7 cellular contexts compared by ENCODE assay signal in genomic region chr19:48871471-48872181, GRCh38. TPM values are rescaled to one million over a fixed set of nuclear protein-coding genes. Genes with fewer than 3 reads are reported as not detected.
A peak's percentile ranks its signal among the peaks of the same experiment; 100 is the strongest.
DNase-seq lines count a peak whose midpoint lies in the region; ATAC-seq and TF ChIP-seq lines count a peak whose summit lies in the region.
"Not testable (repeated sequence)": the region's sequence is repeated elsewhere in the genome, so short reads cannot be mapped to it uniquely, and the experiment has no call there.
"Had no signal": no experiment of that assay in that cellular context is flagged by ENCODE, and none has a peak within 500 bp of the region (broad histone marks: within the 10 kb centered on the region; RNA-seq: fewer than 3 reads in every experiment).

No MANE protein-coding gene starts in this region.

- CTCF ChIA-PET in HEK293 (lab: Yijun Ruan, JAX) (interaction anchor here (1.1 to 2.0 kb wide), 2 partner anchors 29 to 84 kb away, joined by 3 to 7 read pairs; no protein-coding TSS in a partner anchor), activated B cell treated with CpG ODN at 0.5 μM for 24 hours (lab: Charles Lee) (interaction anchor here (0.8 to 1.1 kb wide), 3 partner anchors 29 to 99 kb away, joined by 3 to 4 read pairs (median 4); no protein-coding TSS in a partner anchor)

- intact Hi-C loops in activated B cell treated with CpG ODN at 0.5 μM for 24 hours (cut with micrococcal nuclease) = loop anchor here (1.0 to 10.0 kb wide), 5 partner anchors 13 to 895 kb away; partner anchors contain the start of genes ALDH16A1, AP2A1, PIH1D1 and RPS11
- intact Hi-C loops in breast epithelium (cut with DNase I; ENCODE audit: low total_unique reads) = not testable (repeated sequence)

- DNase-seq in activated B cell treated with CpG ODN at 0.5 μM for 24 hours; breast epithelium (ENCODE audit: low spot score in 2 of 2); hepatocyte (ENCODE audit: low spot score); osteoblast (ENCODE audit: insufficient read length, low spot score, missing footprints); tibial nerve (ENCODE audit: low spot score in 2 of 2): not testable (repeated sequence)

- H3K27ac ChIP-seq in HEK293 (ENCODE audit: extremely low read depth, low read depth, low read length) (peak overlapping the region; percentile 33; the same call in 1 of the 2 replicates), breast epithelium (peak overlapping the region; percentile 98 to 100), hepatocyte (peak overlapping the region; percentile 65), osteoblast (ENCODE audit: low read depth, low read length) (peak overlapping the region; percentile 99), tibial nerve (peak overlapping the region; percentile 99 to 100 (median 100))

- H2AFZ ChIP-seq in hepatocyte = not testable (repeated sequence)
- H2AFZ ChIP-seq in osteoblast (ENCODE audit: low read length) = peak overlapping the region; percentile 69

- peaks cover 0 to 29% of the 10 kb centered on the region in 2 experiments; a peak in 2 of 3 replicates for H3K36me3 ChIP-seq in HEK293 (ENCODE audit: control insufficient read depth in 2 of 2, insufficient read depth in 1 of 2, low read length in 2 of 2)
- H3K36me3 ChIP-seq in breast epithelium; hepatocyte (replicated peaks; ENCODE audit: insufficient read depth, low read depth): not testable (repeated sequence)
- peaks cover 31% of the 10 kb centered on the region for H3K36me3 ChIP-seq in osteoblast (ENCODE audit: insufficient read depth, low read length)
- peaks cover 0 to 36% (median 12%) of the 10 kb centered on the region in 3 donors for H3K36me3 ChIP-seq in tibial nerve

- peak overlapping the region; percentile 100 for H3K27ac Mint-ChIP-seq in activated B cell treated with CpG ODN at 0.5 μM for 24 hours

- peak overlapping the region; percentile 100 for H3K4me3 Mint-ChIP-seq in activated B cell treated with CpG ODN at 0.5 μM for 24 hours

- TF ChIP-seq EP300 in tibial nerve (IDR thresholded peaks at IDR 0.05) = not testable (repeated sequence)

- not testable (repeated sequence) for ATAC-seq in activated B cell treated with CpG ODN at 0.5 μM for 24 hours (ENCODE audit: low read depth)

- H3K27me3 Mint-ChIP-seq in activated B cell treated with CpG ODN at 0.5 μM for 24 hours = not testable (repeated sequence)

- H3K4me3 ChIP-seq in HEK293 (ENCODE audit: low read depth, low read length); hepatocyte: not testable (repeated sequence)
- peak overlapping the region; percentile 81 to 100 (median 85) for H3K4me3 ChIP-seq in breast epithelium
- H3K4me3 ChIP-seq in osteoblast (ENCODE audit: insufficient read depth, low read length) = peak overlapping the region; percentile 90
- peak overlapping the region; percentile 32 to 100 (median 84) for H3K4me3 ChIP-seq in tibial nerve

- H3K79me2 ChIP-seq in hepatocyte = peaks cover 40% of the 10 kb centered on the region
- peaks cover 51% of the 10 kb centered on the region for H3K79me2 ChIP-seq in osteoblast (ENCODE audit: insufficient read depth, low read length)

- peaks cover 44% of the 10 kb centered on the region for H3K36me3 Mint-ChIP-seq in activated B cell treated with CpG ODN at 0.5 μM for 24 hours (ENCODE audit: low read depth)

- H3K4me2 ChIP-seq in hepatocyte = peak overlapping the region; percentile 65
- H3K4me2 ChIP-seq in osteoblast (ENCODE audit: insufficient read depth, low read length) = peak overlapping the region; percentile 79

- not testable (repeated sequence) for H3K9me3 Mint-ChIP-seq in activated B cell treated with CpG ODN at 0.5 μM for 24 hours

- POLR2A ChIA-PET in HEK293 (lab: Yijun Ruan, JAX) = interaction anchor here (0.6 to 3.2 kb wide), 28 partner anchors 9 to 616 kb away, joined by 3 to 33 read pairs (median 6); partner anchors contain the start of genes BAX, BCAT2, CARD8 and DHDH
- POLR2A ChIA-PET in activated B cell treated with CpG ODN at 0.5 μM for 24 hours (lab: Charles Lee) = interaction anchor here (0.6 to 7.8 kb wide), 25 partner anchors 9 to 226 kb away, joined by 3 to 179 read pairs (median 6); partner anchors contain the start of genes BAX, BCAT2, FTL and GYS1

- not testable (repeated sequence) for TF ChIP-seq POLR2A in breast epithelium (IDR thresholded peaks at IDR 0.05); tibial nerve (IDR thresholded peaks at IDR 0.05)

- not testable (repeated sequence) for H3K9me2 ChIP-seq in hepatocyte (replicated peaks; ENCODE audit: insufficient read depth)

- not testable (repeated sequence) for TF ChIP-seq CTCF in HEK293 (tag by site-specific recombination; IDR thresholded peaks at IDR 0.05); activated B cell treated with CpG ODN at 0.5 μM for 24 hours (IDR thresholded peaks at IDR 0.05); breast epithelium (IDR thresholded peaks at IDR 0.05); hepatocyte (IDR thresholded peaks at IDR 0.05; ENCODE audit: poor library complexity); osteoblast (IDR thresholded peaks at IDR 0.05; ENCODE audit: extremely low read depth, low read depth, low read length); tibial nerve (IDR thresholded peaks at IDR 0.05)

- not testable (repeated sequence) for H3K27me3 ChIP-seq in breast epithelium; hepatocyte; osteoblast (ENCODE audit: insufficient read depth, low read length); tibial nerve

- H3K4me1 ChIP-seq in HEK293 (ENCODE audit: control insufficient read depth, insufficient read depth, low read length) (peaks cover 32% of the 10 kb centered on the region), breast epithelium (peaks cover 10 to 16% of the 10 kb centered on the region in 2 donors), hepatocyte (ENCODE audit: insufficient read depth) (peaks cover 36% of the 10 kb centered on the region), osteoblast (ENCODE audit: insufficient read depth, low read length) (peaks cover 41% of the 10 kb centered on the region), tibial nerve (peaks cover 0 to 66% (median 31%) of the 10 kb centered on the region in 4 donors)

- H4K20me1 ChIP-seq in hepatocyte (ENCODE audit: insufficient read depth, poor library complexity, severe bottlenecking) (peaks cover 33% of the 10 kb centered on the region), osteoblast (ENCODE audit: insufficient read depth, low read length) (peaks cover 37% of the 10 kb centered on the region)

- H3K4me1 Mint-ChIP-seq in activated B cell treated with CpG ODN at 0.5 μM for 24 hours = peaks cover 36% of the 10 kb centered on the region

- not testable (repeated sequence) for H3K9me3 ChIP-seq in HEK293 (ENCODE audit: control insufficient read depth, insufficient read depth, low read depth, low read length); breast epithelium; hepatocyte (ENCODE audit: low read depth); osteoblast (ENCODE audit: low read depth, low read length); tibial nerve

- 84% methylated on average over 25 of the region's 31 CpGs for WGBS in hepatocyte (ENCODE audit: low lambda C conversion rate, missing lambda C conversion rate)
- WGBS in tibial nerve, 2 donors = 45 to 52% methylated on average over 31 of the region's 31 CpGs

TF ChIP-seq in HEK293, 187 proteins besides CTCF, POLR2A, EP300 and RAD21:
- TF ChIP-seq ZNF335 (tag by site-specific recombination; conservative IDR thresholded peaks at IDR 0.05) (peak; percentile 62), WT1 (tag by site-specific recombination; IDR thresholded peaks at IDR 0.05) (peak; percentile 33; the same call in 1 of the 2 replicates), ZNF664 (tag by site-specific recombination; IDR thresholded peaks at IDR 0.05) (0 out of 2 replicates have a peak, but pooled peaks have one; percentile 23)
TF ChIP-seq in HEK293: peak in this region for 3; not testable (repeated sequence) for 184.

RNA-seq across cellular contexts. Expression of gene PPP1R15A, which starts 0.6 kb away (rescaled TPM):
- total RNA-seq in activated B cell treated with CpG ODN at 0.5 μM for 24 hours = 115 and 123 TPM in 2 replicates
- total RNA-seq in breast epithelium = 10 to 100 TPM; 59.6 to 74.2 (median 65.4) TPM
- total RNA-seq in hepatocyte = 67.1 and 83.1 TPM in 2 replicates
- polyA plus RNA-seq in hepatocyte = 172 and 218 TPM in 2 replicates
- total RNA-seq in osteoblast = 70.4 and 84.0 TPM in 2 replicates
- total RNA-seq in tibial nerve = 100 to 1,000 TPM in 2 of 4 donors, 10 to 100 TPM in 2; 81.0 to 171 (median 101) TPM

RNA-seq across cellular contexts. Expression of gene PLEKHA4, which starts 3.2 kb away (rescaled TPM):
- total RNA-seq in activated B cell treated with CpG ODN at 0.5 μM for 24 hours (5.7 and 6.4 TPM in 2 replicates), breast epithelium (10 to 100 TPM in 2 of 3 donors, 1 to 10 TPM in 1; 6.4 to 25.6 (median 22.4) TPM), hepatocyte (7.3 and 8.3 TPM in 2 replicates), osteoblast (21.4 and 28.6 TPM in 2 replicates), tibial nerve (100 to 1,000 TPM; 211 to 444 (median 282) TPM)
- polyA plus RNA-seq in hepatocyte = 15.1 and 25.8 TPM in 2 replicates

RNA-seq across cellular contexts. Expression of gene TULP2, which starts 26.9 kb away (rescaled TPM):
- total RNA-seq in activated B cell treated with CpG ODN at 0.5 μM for 24 hours (not detected in 2 replicates), breast epithelium (under 1 TPM in 2 of 3 donors, not detected in 1; 0.48 to 0.73 TPM), hepatocyte (not detected in 2 replicates), osteoblast (not detected in 2 replicates), tibial nerve (1 to 10 TPM in 1 of 4 donors, under 1 TPM in 2, not detected in 1; 0.22 to 2.5 (median 0.60) TPM)
- not detected in 2 replicates for polyA plus RNA-seq in hepatocyte
- total RNA-seq: urinary bladder had no signal

RNA-seq across cellular contexts. Expression of gene NUCB1, which starts 28.5 kb away (rescaled TPM):
- total RNA-seq in activated B cell treated with CpG ODN at 0.5 μM for 24 hours (116 and 126 TPM in 2 replicates), breast epithelium (100 to 1,000 TPM; 131 to 333 (median 223) TPM), hepatocyte (233 and 283 TPM in 2 replicates), osteoblast (242 and 300 TPM in 2 replicates), tibial nerve (100 to 1,000 TPM; 220 to 352 (median 287) TPM)
- polyA plus RNA-seq in hepatocyte = 332 and 339 TPM in 2 replicates

RNA-seq across cellular contexts. Expression of gene HSD17B14, which starts 35.3 kb away (rescaled TPM):
- total RNA-seq in activated B cell treated with CpG ODN at 0.5 μM for 24 hours = 2.6 and 2.8 TPM in 2 replicates
- total RNA-seq in breast epithelium = 10 to 100 TPM; 13.1 to 18.6 (median 14.6) TPM
- total RNA-seq in hepatocyte = 64.1 and 67.6 TPM in 2 replicates
- 91.9 and 107 TPM in 2 replicates for polyA plus RNA-seq in hepatocyte
- total RNA-seq in osteoblast = 1.8 and 2.1 TPM in 2 replicates
- total RNA-seq in tibial nerve = 10 to 100 TPM; 20.1 to 34.5 (median 26.3) TPM

Comparison
In these comparisons a context has a peak if more than half of its experiments do, and no peak if none do; other contexts are left out.
1. H3K27ac ChIP-seq: peak in every context shown above with its lines; median percentile 100 in tibial nerve; 99 in breast epithelium; 99 in osteoblast; 65 in hepatocyte; 33 in HEK293.